6 cellular contexts compared by ENCODE assay signal in genomic region chr2:11590193-11590592, GRCh38. TPM values are rescaled to one million over a fixed set of nuclear protein-coding genes. Genes with fewer than 3 reads are reported as not detected.
"Had no signal": no experiment of that assay in that cellular context is flagged by ENCODE, and none has a peak within 500 bp of the region (broad histone marks: within the 10 kb centered on the region; RNA-seq: fewer than 3 reads in every experiment).

No MANE protein-coding gene starts in this region.

- H3K4me3 Mint-ChIP-seq: GM23338, H9 had no signal

- H3K4me1 Mint-ChIP-seq: GM23338, H9 had no signal

- H3K27ac ChIP-seq: HL-60 had no signal

- H3K4me3 ChIP-seq: GM23338, K562 had no signal

- H3K27ac Mint-ChIP-seq: GM23338, H9 had no signal

- H3K9me3 Mint-ChIP-seq: GM23338, H9 had no signal

- DNase-seq: HCEC 1CT, IMR-90 had no signal

RNA-seq across cellular contexts. Expression of gene GREB1, which starts 56.3 kb away (rescaled TPM):
- total RNA-seq: IMR-90 had no signal
